In genomic region chr15:101675796-101676582, GRCh38 we compare ENCODE assay signal across 9 cellular contexts. TPM values are rescaled to one million over a fixed set of nuclear protein-coding genes. Genes with fewer than 3 reads are reported as not detected.
A peak's percentile ranks its signal among the peaks of the same experiment; 100 is the strongest.
DNase-seq lines count a peak whose midpoint lies in the region; ATAC-seq and TF ChIP-seq lines count a peak whose summit lies in the region.
"Had no signal": no experiment of that assay in that cellular context is flagged by ENCODE, and none has a peak within 500 bp of the region (broad histone marks: within the 10 kb centered on the region; RNA-seq: fewer than 3 reads in every experiment).

No MANE protein-coding gene starts in this region.

- H3K27ac ChIP-seq in RWPE2 (ENCODE audit: poor library complexity, severe bottlenecking) = peak overlapping the region; percentile 58
- H3K27ac ChIP-seq: heart right ventricle had no signal

- no peak for TF ChIP-seq CTCF in RWPE2 (IDR thresholded peaks at IDR 0.05; ENCODE audit: poor library complexity, severe bottlenecking)

- H3K4me1 ChIP-seq in RWPE2 (ENCODE audit: insufficient read depth, poor library complexity, severe bottlenecking) = peaks cover 13% of the 10 kb centered on the region

- peaks cover under 1% of the 10 kb centered on the region; the same call in 1 of the 2 replicates for H3K36me3 ChIP-seq in RWPE2 (ENCODE audit: low read depth)

- in situ Hi-C loops in G401 (cut with HindIII; ENCODE audit: low sequenced_read_pairs) = no loop called here

- no peaks in the 10 kb centered on the region for H3K9me3 ChIP-seq in RWPE2 (ENCODE audit: severe bottlenecking)
- H3K9me3 ChIP-seq: heart right ventricle had no signal

- no peaks in the 10 kb centered on the region for H3K27me3 ChIP-seq in RWPE2 (ENCODE audit: insufficient read depth, poor library complexity, severe bottlenecking)
- H3K27me3 ChIP-seq: heart right ventricle had no signal

- ATAC-seq in GM21737 (IDR thresholded peaks at IDR 0.05; ENCODE audit: unreplicated experiment) = peak; percentile 57
- ATAC-seq in RWPE2 (ENCODE audit: low read depth) = peak; percentile 72
- no peak for ATAC-seq in GM19395 (IDR thresholded peaks at IDR 0.05; ENCODE audit: unreplicated experiment)

- peak; percentile 86 for DNase-seq in G401 (ENCODE audit: low spot score)
- no peak for DNase-seq in RWPE2 (ENCODE audit: low spot score)
- DNase-seq in globus pallidus (ENCODE audit: low spot score) = peak; percentile 80
- DNase-seq in COLO668 (lab: John Stamatoyannopoulos, UW; ENCODE audit: unreplicated experiment) = no peak
- no peak for DNase-seq in NK-92 (lab: John Stamatoyannopoulos, UW; ENCODE audit: unreplicated experiment)
- DNase-seq in NCI-H146 (lab: John Stamatoyannopoulos, UW) = no peak
- DNase-seq: heart right ventricle had no signal

- H3K4me3 ChIP-seq in RWPE2 (ENCODE audit: severe bottlenecking) = no peak overlapping the region
- H3K4me3 ChIP-seq: heart right ventricle had no signal

RNA-seq across cellular contexts. Expression of gene TM2D3, which starts 23.8 kb away (rescaled TPM):
- 21.9 and 32.2 TPM in 2 replicates for total RNA-seq in G401 (2014; rRNA removed; shearing (Covaris generic))

RNA-seq across cellular contexts. Expression of gene TARS3, which starts 48.3 kb away (rescaled TPM):
- 13.2 and 15.5 TPM in 2 replicates for total RNA-seq in G401 (2014; rRNA removed; shearing (Covaris generic))

Comparison
In these comparisons a context has a peak if more than half of its experiments do, and no peak if none do; other contexts are left out.
1. DNase-seq: peak in G401 (single experiment) and globus pallidus (single experiment); none in RWPE2 (single experiment), COLO668 (single experiment), NK-92 (single experiment) and NCI-H146 (single experiment).